In genomic region chr11:112296044-112296443, GRCh38 we compare ENCODE assay signal across 24 cellular contexts. TPM values are rescaled to one million over a fixed set of nuclear protein-coding genes. Genes with fewer than 3 reads are reported as not detected.
DNase-seq lines count a peak whose midpoint lies in the region; ATAC-seq, FAIRE-seq and TF ChIP-seq lines count a peak whose summit lies in the region.
"Had no signal": no experiment of that assay in that cellular context is flagged by ENCODE, and none has a peak within 500 bp of the region (broad histone marks: within the 10 kb centered on the region; RNA-seq: fewer than 3 reads in every experiment).

No MANE protein-coding gene starts in this region.

- TF ChIP-seq CTCF in GM12878 (IDR thresholded peaks at IDR 0.05 in 2 of 3, conservative IDR thresholded peaks at IDR 0.05 in 1 of 3; ENCODE audit: control insufficient read depth in 2 of 3, extremely low read depth in 1 of 3, insufficient read depth in 1 of 3, low read depth in 3 of 3, low read length in 3 of 3) (no peak), tibial artery (IDR thresholded peaks at IDR 0.05) (no peak), WTC11 (IDR thresholded peaks at IDR 0.05) (no peak)

- H4K20me1 ChIP-seq in GM12878 (ENCODE audit: control insufficient read depth, insufficient read depth) = no peaks in the 10 kb centered on the region

- H3K36me3 ChIP-seq in GM12878 (ENCODE audit: control insufficient read depth in 2 of 2, insufficient read depth in 2 of 2, low read length in 1 of 2) (no peaks in the 10 kb centered on the region), tibial artery (no peaks in the 10 kb centered on the region)
- H3K36me3 ChIP-seq: Peyer's patch had no signal

- no peak overlapping the region for H3K4me2 ChIP-seq in GM12878 (ENCODE audit: control insufficient read depth, insufficient read depth)
- H3K4me2 ChIP-seq: KMS-11 had no signal

- no peak overlapping the region for H3K4me3 Mint-ChIP-seq in activated naive CD4-positive, alpha-beta T cell treated with anti-CD3 and anti-CD28 coated beads, Interleukin-2, amount 10 ng/mL, durations not matched to agents 7 days and 5 days
- H3K4me3 Mint-ChIP-seq in WTC11 = no peak overlapping the region

- CTCF ChIA-PET in activated naive CD4-positive, alpha-beta T cell treated with anti-CD3 and anti-CD28 coated beads, Interleukin-2, amount 10 ng/mL, durations not matched to agents 7 days and 5 days (lab: Charles Lee) = interaction anchor here (0.7 to 1.1 kb wide), 3 partner anchors 16 to 292 kb away, joined by 3 to 5 read pairs (median 4); no protein-coding TSS in a partner anchor
- CTCF ChIA-PET in GM12878 (lab: Yijun Ruan, JAX) = interaction anchor here (0.6 kb wide), 1 partner anchor 121 kb away, joined by 3 read pairs; the partner anchor contains the start of gene BCO2
- CTCF ChIA-PET in WTC11 (lab: Charles Lee) = interaction anchor here (1.6 kb wide), 1 partner anchor 158 kb away, joined by 3 read pairs; no protein-coding TSS in a partner anchor

- H3K4me3 ChIP-seq in GM12878 (no peak overlapping the region), tibial artery (no peak overlapping the region)
- H3K4me3 ChIP-seq: Peyer's patch had no signal

- ATAC-seq in GM12878 (no peak), WTC11 (no peak)
- ATAC-seq: HCT116 had no signal

- no peaks in the 10 kb centered on the region for H3K4me1 ChIP-seq in GM12878 (ENCODE audit: control insufficient read depth, insufficient read depth, low read length)
- H3K4me1 ChIP-seq in tibial artery = peaks cover 0 to 80% (median 30%) of the 10 kb centered on the region in 4 donors
- H3K4me1 ChIP-seq: Peyer's patch had no signal

- H3K36me3 Mint-ChIP-seq in activated naive CD4-positive, alpha-beta T cell treated with anti-CD3 and anti-CD28 coated beads, Interleukin-2, amount 10 ng/mL, durations not matched to agents 7 days and 5 days = peaks cover 32% of the 10 kb centered on the region
- no peaks in the 10 kb centered on the region for H3K36me3 Mint-ChIP-seq in WTC11

- RAD21 ChIA-PET in GM12878 (lab: Charles Lee; ENCODE audit: unreplicated experiment) = no interaction called here

- no peaks in the 10 kb centered on the region for H3K79me2 ChIP-seq in GM12878 (ENCODE audit: control insufficient read depth, insufficient read depth, low read length)

- H3K9me3 Mint-ChIP-seq in activated naive CD4-positive, alpha-beta T cell treated with anti-CD3 and anti-CD28 coated beads, Interleukin-2, amount 10 ng/mL, durations not matched to agents 7 days and 5 days = peaks cover 4% of the 10 kb centered on the region
- H3K9me3 Mint-ChIP-seq in WTC11 = no peaks in the 10 kb centered on the region

- intact Hi-C loops in GM12878 (cut with micrococcal nuclease; ENCODE audit: unreplicated experiment) (no loop called here), tibial artery (cut with DNase I; ENCODE audit: low total_unique reads) (no loop called here)

- no peaks in the 10 kb centered on the region for H3K9me3 ChIP-seq in GM12878 (replicated peaks; ENCODE audit: control insufficient read depth, insufficient read depth, low read length)
- no peaks in the 10 kb centered on the region for H3K9me3 ChIP-seq in tibial artery
- H3K9me3 ChIP-seq: Peyer's patch had no signal

- H3K9ac ChIP-seq in GM12878 (ENCODE audit: control insufficient read depth, insufficient read depth, low read length) = no peak overlapping the region
- H3K9ac ChIP-seq: KMS-11 had no signal

- no peak overlapping the region for H3K27ac ChIP-seq in GM12878 (ENCODE audit: control insufficient read depth, insufficient read depth)
- peak overlapping the region; percentile 88 to 91 for H3K27ac ChIP-seq in tibial artery
- H3K27ac ChIP-seq: C4-2B, KMS-11, Peyer's patch had no signal

- no peak for TF ChIP-seq EP300 in GM12878 (IDR thresholded peaks at IDR 0.05; ENCODE audit: borderline replicate concordance in 1 of 2, control insufficient read depth in 1 of 2, low read depth in 2 of 2, low read length in 2 of 2)

- in situ Hi-C loops in GM12878 (cut with MboI) = no loop called here

- peaks cover 53% of the 10 kb centered on the region for H3K4me1 Mint-ChIP-seq in activated naive CD4-positive, alpha-beta T cell treated with anti-CD3 and anti-CD28 coated beads, Interleukin-2, amount 10 ng/mL, durations not matched to agents 7 days and 5 days
- peaks cover 27% of the 10 kb centered on the region for H3K4me1 Mint-ChIP-seq in WTC11

- H3K27me3 Mint-ChIP-seq in activated naive CD4-positive, alpha-beta T cell treated with anti-CD3 and anti-CD28 coated beads, Interleukin-2, amount 10 ng/mL, durations not matched to agents 7 days and 5 days = peaks cover 3% of the 10 kb centered on the region
- peaks cover 12% of the 10 kb centered on the region for H3K27me3 Mint-ChIP-seq in WTC11 (ENCODE audit: low read depth)

- FAIRE-seq in HTR-8/SVneo (lab: Jason Lieb, UNC) (peak; percentile 38), GM12878 (lab: Jason Lieb, UNC) (no peak)
- FAIRE-seq: D721Med, H1 had no signal

- POLR2A ChIA-PET in GM12878 (lab: Charles Lee) (no interaction called here), WTC11 (lab: Charles Lee) (no interaction called here)

- no peak for DNase-seq in activated naive CD4-positive, alpha-beta T cell treated with anti-CD3 and anti-CD28 coated beads, Interleukin-2, amount 10 ng/mL, durations not matched to agents 7 days and 5 days
- no peak for DNase-seq in activated naive CD4-positive, alpha-beta T cell (lab: John Stamatoyannopoulos, UW)
- DNase-seq in HTR-8/SVneo (ENCODE audit: insufficient read length, low spot score) (no peak), GM12878 (ENCODE audit: low read depth, low spot score) (no peak), tibial artery (no peak), WTC11 (ENCODE audit: low spot score) (no peak), globus pallidus (ENCODE audit: low spot score) (no peak)
- no peak for DNase-seq in stimulated activated CD4-positive, alpha-beta T cell treated with anti-CD3 and anti-CD28 coated beads, Interleukin-12 subunit alpha, Interleukin-12 subunit beta, amount 100 ng/mL, for 4 hours
- DNase-seq: DMS53; NCI-H1105; NCI-H146; NCI-H2029; NCI-H345; NCI-H524; NCI-H774; NK-92 treated with Interleukin-12 subunit alpha and Interleukin-12 subunit beta, amount 100 ng/mL, for 24 hours; Peyer's patch had no signal

- no peak for TF ChIP-seq RAD21 in GM12878 (IDR thresholded peaks at IDR 0.05; ENCODE audit: insufficient read depth, low read depth, low read length)

- SMC1A ChIA-PET in GM12878 (lab: Charles Lee; ENCODE audit: uncharacterized antibody, unreplicated experiment) = interaction anchor here (1.5 kb wide), 1 partner anchor 994 kb away, joined by 4 read pairs; no protein-coding TSS in a partner anchor

- WGBS in GM12878 (ENCODE audit: insufficient coverage, insufficient replicate concordance, low lambda C conversion rate, missing lambda C conversion rate) = 21% methylated on average over 4 of the region's 4 CpGs

- H2AFZ ChIP-seq in GM12878 (ENCODE audit: control insufficient read depth, low read depth, low read length) = no peak overlapping the region

- H3K27ac Mint-ChIP-seq in activated naive CD4-positive, alpha-beta T cell treated with anti-CD3 and anti-CD28 coated beads, Interleukin-2, amount 10 ng/mL, durations not matched to agents 7 days and 5 days = peak overlapping the region; percentile 11
- no peak overlapping the region for H3K27ac Mint-ChIP-seq in WTC11

- no peak for TF ChIP-seq POLR2A in GM12878 (IDR thresholded peaks at IDR 0.05; ENCODE audit: low read depth, low read length)

- H3K27me3 ChIP-seq in GM12878 (replicated peaks in 1 of 2; ENCODE audit: control insufficient read depth in 2 of 2, insufficient read depth in 2 of 2, low read length in 1 of 2) (no peaks in the 10 kb centered on the region), tibial artery (no peaks in the 10 kb centered on the region)
- H3K27me3 ChIP-seq: Peyer's patch had no signal

- no TSS peak for BruUV-seq in GM12878 (replicated peaks; lab: Mats Ljungman, UMichigan)

TF ChIP-seq in WTC11, 78 proteins besides CTCF, POLR2A, EP300 and RAD21 (continues in another document):
- TF ChIP-seq EMX1 (CRISPR knock-in tag; IDR thresholded peaks at IDR 0.05) = no peak
- TF ChIP-seq ELF4 (CRISPR knock-in tag; IDR thresholded peaks at IDR 0.05; ENCODE audit: low read depth) = no peak
- TF ChIP-seq NFATC4 (CRISPR knock-in tag; IDR thresholded peaks at IDR 0.05) = no peak
- TF ChIP-seq ZNF416 (CRISPR knock-in tag; IDR thresholded peaks at IDR 0.05) = no peak
- TF ChIP-seq ATF1 (CRISPR knock-in tag; IDR thresholded peaks at IDR 0.05) = no peak

RNA-seq across cellular contexts. Expression of gene PLET1, which starts 35.4 kb away (rescaled TPM):
- total RNA-seq in GM12878 (2013; cell fraction: nucleolus; rRNA removed) = not detected in 2 replicates
- total RNA-seq in GM12878 (2014; rRNA removed) (not detected in 2 replicates), GM12878 (2014; rRNA removed; fragmentation: Illumina TruSeq; extraction: Trizol) (not detected in 2 replicates), GM12878 (2021) (not detected in 2 replicates), WTC11 (2021) (not detected in 3 replicates)
- polyA plus RNA-seq in GM12878 (2011; ENCODE audit: low read depth) = not detected
- polyA plus RNA-seq in GM12878 (2011; rRNA removed) (not detected in 2 replicates), GM12878 (2014; fragmentation: Illumina TruSeq; extraction: Trizol) (not detected in 2 replicates), GM12878 (2014; fragmentation: Nextera tagmentation; extraction: Ambion mirVana) (not detected), GM12878 (2014; rRNA removed) (not detected in 2 replicates), GM12878 (2016; fragmentation: Nextera tagmentation; extraction: Ambion mirVana) (not detected)
- polyA plus RNA-seq in GM12878 (2011; cell fraction: cytosol; rRNA removed) = not detected in 2 replicates
- polyA plus RNA-seq in GM12878 (2011; cell fraction: nucleus; rRNA removed) = not detected in 2 replicates
- not detected in 2 replicates for polyA plus RNA-seq in GM12878 (2012)
- polyA minus RNA-seq in GM12878 (2011; rRNA and poly(A)+ RNA removed) = not detected in 2 replicates
- not detected in 2 replicates for polyA minus RNA-seq in GM12878 (2011; cell fraction: cytosol; rRNA and poly(A)+ RNA removed)
- not detected in 2 replicates for polyA minus RNA-seq in GM12878 (2011; cell fraction: nucleus; rRNA and poly(A)+ RNA removed)
- total RNA-seq: A172, H1, OCI-LY7, Peyer's patch had no signal
- polyA plus RNA-seq: H1 had no signal
